Comparison of ENCODE assay signal across 8 cellular contexts in the genomic region with DNA sequence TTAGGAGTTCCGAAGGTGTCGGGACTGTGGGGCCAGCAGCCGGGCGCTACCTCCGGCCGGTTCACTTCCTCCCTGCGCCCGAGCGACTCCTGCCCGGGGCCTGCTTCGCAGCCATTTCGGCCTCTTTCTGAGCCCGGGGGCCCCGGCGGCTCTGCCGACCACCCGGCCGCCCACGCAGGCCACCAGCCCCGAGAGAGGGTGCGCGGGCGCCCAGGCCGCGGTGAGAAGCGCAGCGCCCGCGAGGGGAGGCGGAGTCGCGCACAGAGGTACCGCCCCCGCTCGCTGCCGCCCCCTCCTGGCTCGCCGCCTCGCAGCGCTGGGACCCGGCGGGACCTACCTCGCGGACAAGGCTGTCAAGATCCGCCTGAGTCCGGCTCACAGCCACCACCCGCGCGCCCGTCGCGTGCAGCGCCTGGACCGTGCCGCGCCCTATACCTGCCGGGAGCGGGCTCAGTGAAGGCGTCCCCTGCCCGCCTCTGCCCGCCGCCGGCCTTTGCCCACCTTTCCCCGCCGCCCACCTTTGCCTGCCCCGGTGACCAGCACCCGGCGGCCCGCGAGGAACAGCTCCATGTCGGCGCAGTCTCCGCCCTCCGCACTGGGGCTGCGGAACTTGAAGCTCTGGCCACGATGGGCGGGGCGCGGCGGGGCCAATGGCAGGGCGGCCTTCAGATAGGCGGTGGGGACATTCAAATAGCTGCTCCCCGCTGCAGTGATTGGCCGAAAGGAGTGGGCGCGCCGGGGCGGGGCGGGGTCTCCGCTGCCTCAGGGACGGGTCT. TPM values are rescaled to one million over a fixed set of nuclear protein-coding genes. Genes with fewer than 3 reads are reported as not detected.
DNase-seq lines count a peak whose midpoint lies in the region; ATAC-seq, FAIRE-seq and TF ChIP-seq lines count a peak whose summit lies in the region.

Gene DCXR (minus strand): TSS at position 585 of the 776 bp plus-strand sequence. CDS start 15 bp downstream, at position 570.

- ATAC-seq in GM18502 (IDR thresholded peaks at IDR 0.05; ENCODE audit: poor library complexity, unreplicated experiment) (peak; percentile 84), HG02973 (IDR thresholded peaks at IDR 0.05; ENCODE audit: unreplicated experiment) (peak; percentile 87), right cardiac atrium (peak; percentile 98), aorta (ENCODE audit: low FRiP score) (peak; percentile 97)

- peak within 1 kb of the TSS; percentile 82 for H3K4me3 Mint-ChIP-seq in astrocyte (ENCODE audit: unreplicated experiment)

- TF ChIP-seq CTCF in astrocyte (IDR thresholded peaks at IDR 0.05; ENCODE audit: insufficient read depth, low read depth, low read length): peak; percentile 34

- FAIRE-seq in astrocyte (lab: Jason Lieb, UNC): no peak

- H3K4me1 Mint-ChIP-seq in astrocyte (ENCODE audit: low read depth, unreplicated experiment): peaks cover 2% of the 10 kb centered on the region

- H3K9ac ChIP-seq in astrocyte (ENCODE audit: low read length) (peak within 1 kb of the TSS; percentile 84), rectal smooth muscle tissue (ENCODE audit: low read length) (peak within 1 kb of the TSS; percentile 57)

- peaks cover 11% of the 10 kb centered on the region for H3K4me1 ChIP-seq in astrocyte (ENCODE audit: insufficient read depth, low read length)
- H3K4me1 ChIP-seq in right cardiac atrium (ENCODE audit: control insufficient read depth, insufficient read depth, low read length): peaks cover 4% of the 10 kb centered on the region
- H3K4me1 ChIP-seq in rectal smooth muscle tissue (ENCODE audit: control insufficient read depth, insufficient read depth, low read length): peaks cover 7% of the 10 kb centered on the region
- H3K4me1 ChIP-seq in aorta (ENCODE audit: control insufficient read depth in 1 of 2, insufficient read depth in 2 of 2, low read length in 2 of 2): no peaks in the 10 kb centered on the region

- H3K27ac Mint-ChIP-seq in astrocyte (ENCODE audit: unreplicated experiment): no peak within 1 kb of the TSS

- peak; percentile 88 for DNase-seq in NCI-H2029 (lab: John Stamatoyannopoulos, UW)
- peak; percentile 93 for DNase-seq in T-helper 22 cell (ENCODE audit: low read depth)
- DNase-seq in astrocyte (ENCODE audit: low read depth): peak; percentile 90
- peak; percentile 98 to 99 (median 99) for DNase-seq in right cardiac atrium
- peak; percentile 98 to 99 for DNase-seq in aorta

- H3K36me3 ChIP-seq in astrocyte (ENCODE audit: insufficient read depth, low read length): no peaks in the 10 kb centered on the region
- H3K36me3 ChIP-seq in rectal smooth muscle tissue (ENCODE audit: control insufficient read depth, insufficient read depth, low read length): no peaks in the 10 kb centered on the region
- H3K36me3 ChIP-seq in aorta (ENCODE audit: control insufficient read depth in 1 of 2, insufficient read depth in 2 of 2, low read length in 1 of 2): no peaks in the 10 kb centered on the region

- peaks cover 2% of the 10 kb centered on the region for H3K9me3 Mint-ChIP-seq in astrocyte (ENCODE audit: unreplicated experiment)

- H2AFZ ChIP-seq in astrocyte (ENCODE audit: low read depth, low read length): peak within 1 kb of the TSS; percentile 81

- peaks cover 4% of the 10 kb centered on the region for H3K27me3 Mint-ChIP-seq in astrocyte (ENCODE audit: low read depth, unreplicated experiment)

- H3K36me3 Mint-ChIP-seq in astrocyte (ENCODE audit: low read depth, unreplicated experiment): peaks cover 11% of the 10 kb centered on the region

- under 1% methylated on average over 91 of the region's 91 CpGs for WGBS in right cardiac atrium
- WGBS in aorta, 2 donors: 0 to 1% methylated on average over 66 to 91 of the region's 91 CpGs

- H4K20me1 ChIP-seq in astrocyte (ENCODE audit: insufficient read depth, low read length): peaks cover 3% of the 10 kb centered on the region

- H3K4me3 ChIP-seq in astrocyte (ENCODE audit: insufficient read depth, low read depth, low read length) (peak within 1 kb of the TSS; percentile 72), right cardiac atrium (ENCODE audit: low read length) (peak within 1 kb of the TSS; percentile 73), rectal smooth muscle tissue (ENCODE audit: low read length) (peak within 1 kb of the TSS; percentile 79), aorta (ENCODE audit: low read length in 2 of 2) (peak within 1 kb of the TSS; percentile 15 to 22)

- H3K9me3 ChIP-seq in astrocyte (ENCODE audit: insufficient read depth, low read depth, low read length) (no peaks in the 10 kb centered on the region), right cardiac atrium (ENCODE audit: control insufficient read depth, low read length) (no peaks in the 10 kb centered on the region), aorta (ENCODE audit: control insufficient read depth, low read length) (no peaks in the 10 kb centered on the region)

- H3K27ac ChIP-seq in astrocyte (ENCODE audit: low read depth, low read length) (peak within 1 kb of the TSS; percentile 59), right cardiac atrium (ENCODE audit: low read length) (peak within 1 kb of the TSS; percentile 96), rectal smooth muscle tissue (ENCODE audit: low read depth, low read length) (peak within 1 kb of the TSS; percentile 97), aorta (ENCODE audit: low read depth in 1 of 2, low read length in 2 of 2) (peak within 1 kb of the TSS; percentile 20 to 85)

- peaks cover 10% of the 10 kb centered on the region for H3K79me2 ChIP-seq in astrocyte (ENCODE audit: insufficient read depth, low read length)

- H3K4me2 ChIP-seq in astrocyte (ENCODE audit: low read length): peak within 1 kb of the TSS; percentile 99

- H3K27me3 ChIP-seq in astrocyte (ENCODE audit: insufficient read depth, low read length) (no peaks in the 10 kb centered on the region), right cardiac atrium (ENCODE audit: control insufficient read depth, insufficient read depth) (no peaks in the 10 kb centered on the region), rectal smooth muscle tissue (ENCODE audit: control insufficient read depth, insufficient read depth, low read length) (peaks cover 5% of the 10 kb centered on the region), aorta (ENCODE audit: control insufficient read depth in 1 of 2, insufficient read depth in 2 of 2, low read length in 1 of 2) (no peaks in the 10 kb centered on the region)

- intact Hi-C loops in right cardiac atrium (cut with DNase I) (no loop called here), aorta (cut with DNase I) (loop anchor here (5.0 to 10.0 kb wide), 2 partner anchors 60 to 288 kb away; partner anchors contain the start of gene FASN (in 1 of the 2))

RNA-seq across cellular contexts. Expression of gene DCXR, which starts in this region (rescaled TPM):
- total RNA-seq in astrocyte (42.3 and 49.9 TPM in 2 replicates), right cardiac atrium (100 to 1,000 TPM; 127 to 181 (median 168) TPM), aorta (10 to 100 TPM; 34.9 to 62.2 TPM)
- polyA plus RNA-seq in right cardiac atrium (196 TPM), aorta (10 to 100 TPM; 80.1 to 81.0 TPM)

Comparison
In these comparisons a context has a peak if more than half of its experiments do, and no peak if none do; other contexts are left out.
1. Peak in every context shown above with its lines: DNase-seq, ATAC-seq, H3K4me3 ChIP-seq and H3K27ac ChIP-seq.
2. H3K4me3 ChIP-seq: peak in every context shown above with its lines; median percentile 79 in rectal smooth muscle tissue; 73 in right cardiac atrium; 72 in astrocyte; 18 in aorta.
3. intact Hi-C loops: an anchor here in aorta (5.0 to 10.0 kb wide); none called in right cardiac atrium.